In the genomic region with DNA sequence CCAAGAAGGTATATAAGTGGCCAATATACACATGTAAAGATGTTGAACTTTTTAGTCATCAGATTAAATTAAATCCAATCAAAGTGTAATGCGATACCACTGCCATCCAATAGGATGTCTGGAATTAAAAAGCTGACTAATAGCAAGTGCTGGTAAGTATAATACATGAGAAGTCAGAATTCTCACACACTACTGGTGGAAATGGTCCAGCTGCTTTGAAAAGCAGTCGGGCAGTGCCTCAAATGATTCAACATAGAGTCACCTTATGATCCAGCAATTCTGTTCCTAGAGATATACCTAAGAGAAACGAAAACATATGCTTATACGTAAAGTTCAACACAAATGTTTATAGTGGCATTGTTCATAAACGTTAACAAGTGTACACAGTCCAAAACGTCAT, we compare ENCODE assay signal across 15 cellular contexts.
DNase-seq lines count a peak whose midpoint lies in the region; ATAC-seq and TF ChIP-seq lines count a peak whose summit lies in the region.
"Had no signal": no experiment of that assay in that cellular context is flagged by ENCODE, and none has a peak within 500 bp of the region (broad histone marks: within the 10 kb centered on the region; RNA-seq: fewer than 3 reads in every experiment).

No MANE protein-coding gene starts in this region.

- no peaks in the 10 kb centered on the region for H3K36me3 Mint-ChIP-seq in effector memory CD8-positive, alpha-beta T cell (ENCODE audit: insufficient read depth)
- H3K36me3 Mint-ChIP-seq: CD4-positive, alpha-beta memory T cell had no signal

- H3K4me3 Mint-ChIP-seq in effector memory CD8-positive, alpha-beta T cell: no peak overlapping the region
- H3K4me3 Mint-ChIP-seq: CD4-positive, alpha-beta memory T cell; HFFc6 had no signal

- H3K9me3 ChIP-seq in MG63 (0 out of 2 replicates have a peak, but pooled peaks cover 2% of the 10 kb centered on the region), mesenchymal stem cell (ENCODE audit: control insufficient read depth, low read length) (no peaks in the 10 kb centered on the region)
- H3K9me3 ChIP-seq: A549, BE2C had no signal

- DNase-seq in MG63 (peak; percentile 42), astrocyte of the spinal cord (ENCODE audit: low read depth, low spot score) (peak; percentile 41), fibroblast of mammary gland (ENCODE audit: low read depth) (peak; percentile 15), NOMO-1 (lab: John Stamatoyannopoulos, UW; ENCODE audit: unreplicated experiment in 2 of 2) (no peak), NCI-H1436 treated with DMSO at 0.1 percent for 48 hours (lab: John Stamatoyannopoulos, UW) (no peak), mesenchymal stem cell (no peak)
- DNase-seq in effector memory CD8-positive, alpha-beta T cell: no peak
- DNase-seq: BE2C; CD4-positive, alpha-beta memory T cell; DND-41; HCEC 1CT; HFFc6 had no signal

- no peak overlapping the region for H2BK120ac ChIP-seq in mesenchymal stem cell (ENCODE audit: low read depth, low read length)

- no peaks in the 10 kb centered on the region for H3K79me1 ChIP-seq in mesenchymal stem cell (replicated peaks; ENCODE audit: low read length, poor library complexity, severe bottlenecking)

- no peak overlapping the region for H3K4me2 ChIP-seq in mesenchymal stem cell (ENCODE audit: low read length, poor library complexity, severe bottlenecking)
- H3K4me2 ChIP-seq: A549 had no signal

- H3K4me1 ChIP-seq in mesenchymal stem cell (ENCODE audit: control insufficient read depth, insufficient read depth, low read depth, low read length): no peaks in the 10 kb centered on the region
- H3K4me1 ChIP-seq: A549, BE2C had no signal

- no peaks in the 10 kb centered on the region for H3K4me1 Mint-ChIP-seq in effector memory CD8-positive, alpha-beta T cell (ENCODE audit: low read depth in 2 of 2)
- H3K4me1 Mint-ChIP-seq: CD4-positive, alpha-beta memory T cell had no signal

- no peak overlapping the region for H2BK15ac ChIP-seq in mesenchymal stem cell (ENCODE audit: low read depth, poor library complexity, severe bottlenecking)

- no peak overlapping the region for H3K27ac Mint-ChIP-seq in effector memory CD8-positive, alpha-beta T cell
- H3K27ac Mint-ChIP-seq: CD4-positive, alpha-beta memory T cell; HFFc6 had no signal

- no peak overlapping the region for H3K9ac ChIP-seq in mesenchymal stem cell (ENCODE audit: low read length)

- no peak overlapping the region for H3K4ac ChIP-seq in mesenchymal stem cell (ENCODE audit: low read depth in 1 of 2, low read length in 2 of 2)

- H3K27ac ChIP-seq in mesenchymal stem cell (ENCODE audit: low read length, poor library complexity, severe bottlenecking): no peak overlapping the region
- H3K27ac ChIP-seq: A549, C4-2B had no signal

- no peak overlapping the region for H2BK12ac ChIP-seq in mesenchymal stem cell (ENCODE audit: low read length in 2 of 2)

- H3K18ac ChIP-seq in mesenchymal stem cell (ENCODE audit: low read depth in 1 of 2, low read length in 2 of 2): no peak overlapping the region

- H3K4me3 ChIP-seq in MG63 (no peak overlapping the region), astrocyte of the spinal cord (ENCODE audit: low read depth, low read length) (no peak overlapping the region), fibroblast of mammary gland (ENCODE audit: control insufficient read depth, low read depth, low read length) (no peak overlapping the region), mesenchymal stem cell (ENCODE audit: insufficient read depth in 1 of 2, low read depth in 1 of 2, low read length in 2 of 2) (no peak overlapping the region)
- H3K4me3 ChIP-seq: A549 had no signal

- H2BK5ac ChIP-seq in mesenchymal stem cell (ENCODE audit: low read depth, low read length, poor library complexity, severe bottlenecking): no peak overlapping the region

- no peaks in the 10 kb centered on the region for H3K27me3 Mint-ChIP-seq in effector memory CD8-positive, alpha-beta T cell
- H3K27me3 Mint-ChIP-seq: CD4-positive, alpha-beta memory T cell had no signal

- no peak overlapping the region for H3K14ac ChIP-seq in mesenchymal stem cell (ENCODE audit: low read length in 2 of 2)

- ATAC-seq in effector memory CD8-positive, alpha-beta T cell (replicated peaks): no peak
- ATAC-seq: A549, HepG2 had no signal

- no peak overlapping the region for H3K23ac ChIP-seq in mesenchymal stem cell (ENCODE audit: low read length in 2 of 2)

- no peak overlapping the region for H2AFZ ChIP-seq in mesenchymal stem cell (ENCODE audit: low read depth, low read length)

- TF ChIP-seq CTCF in astrocyte of the spinal cord (IDR thresholded peaks at IDR 0.05; ENCODE audit: low read depth, low read length) (no peak), fibroblast of mammary gland (conservative IDR thresholded peaks at IDR 0.05; ENCODE audit: control insufficient read depth, insufficient read depth, low read depth, low read length) (no peak)

- H4K8ac ChIP-seq in mesenchymal stem cell (ENCODE audit: low read length): no peak overlapping the region

- H3K36me3 ChIP-seq in MG63 (no peaks in the 10 kb centered on the region), mesenchymal stem cell (ENCODE audit: control insufficient read depth in 1 of 2, insufficient read depth in 2 of 2, low read depth in 1 of 2, low read length in 2 of 2) (no peaks in the 10 kb centered on the region)
- H3K36me3 ChIP-seq: BE2C had no signal

- H2AK5ac ChIP-seq in mesenchymal stem cell (ENCODE audit: low read length, severe bottlenecking): no peak overlapping the region

- H3K27me3 ChIP-seq in MG63: no peaks in the 10 kb centered on the region
- no peaks in the 10 kb centered on the region for H3K27me3 ChIP-seq in mesenchymal stem cell (ENCODE audit: control insufficient read depth in 1 of 2, insufficient read depth in 1 of 2, low read length in 2 of 2)
- H3K27me3 ChIP-seq: BE2C had no signal

- H4K91ac ChIP-seq in mesenchymal stem cell (ENCODE audit: low read length): no peak overlapping the region

- in situ Hi-C loops in astrocyte of the spinal cord (cut with HindIII; ENCODE audit: low sequenced_read_pairs): no loop called here

- 82% methylated on average over 4 of the region's 6 CpGs for WGBS in mesenchymal stem cell

- peaks cover 4 to 7% of the 10 kb centered on the region in 2 donors for H3K9me3 Mint-ChIP-seq in effector memory CD8-positive, alpha-beta T cell

Comparison
In these comparisons a context has a peak if more than half of its experiments do, and no peak if none do; other contexts are left out.
1. DNase-seq: peak in MG63 (single experiment), astrocyte of the spinal cord (single experiment) and fibroblast of mammary gland (single experiment); none in NOMO-1 (0 of 2), effector memory CD8-positive, alpha-beta T cell (0 of 3), NCI-H1436 treated with DMSO at 0.1 percent for 48 hours (single experiment) and mesenchymal stem cell (single experiment).